Comparison of ENCODE assay signal across 1 cellular context in the genomic region with DNA sequence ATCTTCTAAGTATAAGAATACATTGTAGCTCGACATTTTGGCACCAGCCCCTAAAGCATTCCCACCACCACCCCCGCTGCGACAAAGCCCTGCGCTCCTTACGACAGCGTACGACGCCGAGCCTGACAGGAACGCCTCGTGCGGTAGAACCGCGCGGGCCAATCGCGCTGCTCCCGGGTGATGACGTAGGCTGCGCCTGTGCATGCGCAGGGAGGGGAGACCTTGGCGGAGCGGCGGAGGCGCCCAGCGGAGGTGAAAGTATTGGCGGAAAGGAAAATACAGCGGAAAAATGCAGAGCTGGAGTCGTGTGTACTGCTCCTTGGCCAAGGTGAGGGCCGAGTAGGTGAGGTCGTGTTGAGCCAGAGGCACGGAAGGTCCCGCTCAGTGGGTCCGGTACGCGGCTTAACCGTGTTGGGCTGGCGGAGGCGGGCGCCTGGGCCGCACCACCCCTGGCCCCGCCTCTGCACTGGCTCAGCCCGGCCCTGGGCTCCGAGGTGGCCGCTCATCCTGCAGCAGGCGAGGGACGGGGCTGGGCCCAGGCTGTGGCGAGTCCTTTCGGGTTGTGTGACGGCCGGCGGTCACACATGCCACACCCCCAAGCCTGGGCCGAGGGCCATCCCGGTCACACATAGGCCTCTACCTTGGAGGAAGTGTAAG.
TF ChIP-seq lines count a peak whose summit lies in the region.

A gene with protein sequence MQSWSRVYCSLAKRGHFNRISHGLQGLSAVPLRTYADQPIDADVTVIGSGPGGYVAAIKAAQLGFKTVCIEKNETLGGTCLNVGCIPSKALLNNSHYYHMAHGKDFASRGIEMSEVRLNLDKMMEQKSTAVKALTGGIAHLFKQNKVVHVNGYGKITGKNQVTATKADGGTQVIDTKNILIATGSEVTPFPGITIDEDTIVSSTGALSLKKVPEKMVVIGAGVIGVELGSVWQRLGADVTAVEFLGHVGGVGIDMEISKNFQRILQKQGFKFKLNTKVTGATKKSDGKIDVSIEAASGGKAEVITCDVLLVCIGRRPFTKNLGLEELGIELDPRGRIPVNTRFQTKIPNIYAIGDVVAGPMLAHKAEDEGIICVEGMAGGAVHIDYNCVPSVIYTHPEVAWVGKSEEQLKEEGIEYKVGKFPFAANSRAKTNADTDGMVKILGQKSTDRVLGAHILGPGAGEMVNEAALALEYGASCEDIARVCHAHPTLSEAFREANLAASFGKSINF (plus strand): TSS at position 222 of the 657 bp plus-strand sequence. CDS start 68 bp downstream, at position 290.

TF ChIP-seq in HepG2, 621 proteins besides CTCF, POLR2A, EP300 and RAD21 (continued from another document and continues in another):
- TF ChIP-seq RNF219 (CRISPR knock-in tag; IDR thresholded peaks at IDR 0.05) (no peak), XBP1 (CRISPR knock-in tag; IDR thresholded peaks at IDR 0.05) (no peak), KMT2B (CRISPR knock-in tag; IDR thresholded peaks at IDR 0.05) (peak; percentile 96), MAZ (IDR thresholded peaks at IDR 0.05; ENCODE audit: borderline replicate concordance, low read depth, low read length) (no peak; the same call in 1 of the 2 replicates), MAZ (CRISPR knock-in tag; IDR thresholded peaks at IDR 0.05; ENCODE audit: low read depth) (peak; percentile 77), ZNF10 (CRISPR knock-in tag; IDR thresholded peaks at IDR 0.05; ENCODE audit: borderline replicate concordance, low read depth) (no peak), ZNF431 (CRISPR knock-in tag; IDR thresholded peaks at IDR 0.05; ENCODE audit: borderline replicate concordance, low read depth) (no peak), TSC22D2 (CRISPR knock-in tag; IDR thresholded peaks at IDR 0.05; ENCODE audit: borderline replicate concordance) (no peak), PTBP1 (IDR thresholded peaks at IDR 0.05; ENCODE audit: low read depth, low read length, poor library complexity, severe bottlenecking) (peak; percentile 32), SAP130 (CRISPR knock-in tag; IDR thresholded peaks at IDR 0.05; ENCODE audit: low read depth) (peak; percentile 81), NR1H2 (CRISPR knock-in tag; IDR thresholded peaks at IDR 0.05; ENCODE audit: borderline replicate concordance, low read depth) (peak; percentile 63; the same call in 1 of the 2 replicates), AKAP8 (CRISPR knock-in tag; IDR thresholded peaks at IDR 0.05) (0 out of 2 replicates have a peak, but pooled peaks have one; percentile 55), ZSCAN22 (CRISPR knock-in tag; IDR thresholded peaks at IDR 0.05) (no peak; the same call in 1 of the 2 replicates), RFXAP (CRISPR knock-in tag; IDR thresholded peaks at IDR 0.05; ENCODE audit: borderline replicate concordance) (peak; percentile 86; the same call in 1 of the 2 replicates), ZNF850 (CRISPR knock-in tag; conservative IDR thresholded peaks at IDR 0.05) (no peak), HDAC2 (CRISPR knock-in tag; IDR thresholded peaks at IDR 0.05) (peak; percentile 64; the same call in 1 of the 2 replicates), ARID3A (IDR thresholded peaks at IDR 0.05; ENCODE audit: low read depth, low read length) (no peak), ZNF703 (CRISPR knock-in tag; IDR thresholded peaks at IDR 0.05; ENCODE audit: borderline replicate concordance) (no peak), MLX (CRISPR knock-in tag; IDR thresholded peaks at IDR 0.05) (no peak), SIN3A (IDR thresholded peaks at IDR 0.05; ENCODE audit: borderline replicate concordance, low read depth, low read length) (no peak; the same call in 1 of the 2 replicates), U2AF2 (IDR thresholded peaks at IDR 0.05; ENCODE audit: low read depth, low read length) (no peak), PHF8 (CRISPR knock-in tag; IDR thresholded peaks at IDR 0.05) (peak; percentile 99), THAP9 (CRISPR knock-in tag; IDR thresholded peaks at IDR 0.05; ENCODE audit: borderline replicate concordance) (peak; percentile 86), MIXL1 (CRISPR knock-in tag; IDR thresholded peaks at IDR 0.05) (no peak; the same call in 1 of the 2 replicates), ZSCAN25 (CRISPR knock-in tag; IDR thresholded peaks at IDR 0.05) (peak; percentile 72; the same call in 1 of the 2 replicates), ZNF724P (CRISPR knock-in tag; IDR thresholded peaks at IDR 0.05; ENCODE audit: borderline replicate concordance) (peak; percentile 43; the same call in 1 of the 2 replicates), ZNF563 (CRISPR knock-in tag; IDR thresholded peaks at IDR 0.05) (peak; percentile 65; the same call in 1 of the 2 replicates), ATF7-NPFF (CRISPR knock-in tag; IDR thresholded peaks at IDR 0.05; ENCODE audit: low read depth) (no peak; the same call in 1 of the 2 replicates), MEF2D (CRISPR knock-in tag; IDR thresholded peaks at IDR 0.05) (peak; percentile 91)
- TF ChIP-seq, protein P1, sequence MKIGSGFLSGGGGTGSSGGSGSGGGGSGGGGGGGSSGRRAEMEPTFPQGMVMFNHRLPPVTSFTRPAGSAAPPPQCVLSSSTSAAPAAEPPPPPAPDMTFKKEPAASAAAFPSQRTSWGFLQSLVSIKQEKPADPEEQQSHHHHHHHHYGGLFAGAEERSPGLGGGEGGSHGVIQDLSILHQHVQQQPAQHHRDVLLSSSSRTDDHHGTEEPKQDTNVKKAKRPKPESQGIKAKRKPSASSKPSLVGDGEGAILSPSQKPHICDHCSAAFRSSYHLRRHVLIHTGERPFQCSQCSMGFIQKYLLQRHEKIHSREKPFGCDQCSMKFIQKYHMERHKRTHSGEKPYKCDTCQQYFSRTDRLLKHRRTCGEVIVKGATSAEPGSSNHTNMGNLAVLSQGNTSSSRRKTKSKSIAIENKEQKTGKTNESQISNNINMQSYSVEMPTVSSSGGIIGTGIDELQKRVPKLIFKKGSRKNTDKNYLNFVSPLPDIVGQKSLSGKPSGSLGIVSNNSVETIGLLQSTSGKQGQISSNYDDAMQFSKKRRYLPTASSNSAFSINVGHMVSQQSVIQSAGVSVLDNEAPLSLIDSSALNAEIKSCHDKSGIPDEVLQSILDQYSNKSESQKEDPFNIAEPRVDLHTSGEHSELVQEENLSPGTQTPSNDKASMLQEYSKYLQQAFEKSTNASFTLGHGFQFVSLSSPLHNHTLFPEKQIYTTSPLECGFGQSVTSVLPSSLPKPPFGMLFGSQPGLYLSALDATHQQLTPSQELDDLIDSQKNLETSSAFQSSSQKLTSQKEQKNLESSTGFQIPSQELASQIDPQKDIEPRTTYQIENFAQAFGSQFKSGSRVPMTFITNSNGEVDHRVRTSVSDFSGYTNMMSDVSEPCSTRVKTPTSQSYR (CRISPR knock-in tag; IDR thresholded peaks at IDR 0.05; ENCODE audit: borderline replicate concordance) = no peak
- TF ChIP-seq, protein P2, sequence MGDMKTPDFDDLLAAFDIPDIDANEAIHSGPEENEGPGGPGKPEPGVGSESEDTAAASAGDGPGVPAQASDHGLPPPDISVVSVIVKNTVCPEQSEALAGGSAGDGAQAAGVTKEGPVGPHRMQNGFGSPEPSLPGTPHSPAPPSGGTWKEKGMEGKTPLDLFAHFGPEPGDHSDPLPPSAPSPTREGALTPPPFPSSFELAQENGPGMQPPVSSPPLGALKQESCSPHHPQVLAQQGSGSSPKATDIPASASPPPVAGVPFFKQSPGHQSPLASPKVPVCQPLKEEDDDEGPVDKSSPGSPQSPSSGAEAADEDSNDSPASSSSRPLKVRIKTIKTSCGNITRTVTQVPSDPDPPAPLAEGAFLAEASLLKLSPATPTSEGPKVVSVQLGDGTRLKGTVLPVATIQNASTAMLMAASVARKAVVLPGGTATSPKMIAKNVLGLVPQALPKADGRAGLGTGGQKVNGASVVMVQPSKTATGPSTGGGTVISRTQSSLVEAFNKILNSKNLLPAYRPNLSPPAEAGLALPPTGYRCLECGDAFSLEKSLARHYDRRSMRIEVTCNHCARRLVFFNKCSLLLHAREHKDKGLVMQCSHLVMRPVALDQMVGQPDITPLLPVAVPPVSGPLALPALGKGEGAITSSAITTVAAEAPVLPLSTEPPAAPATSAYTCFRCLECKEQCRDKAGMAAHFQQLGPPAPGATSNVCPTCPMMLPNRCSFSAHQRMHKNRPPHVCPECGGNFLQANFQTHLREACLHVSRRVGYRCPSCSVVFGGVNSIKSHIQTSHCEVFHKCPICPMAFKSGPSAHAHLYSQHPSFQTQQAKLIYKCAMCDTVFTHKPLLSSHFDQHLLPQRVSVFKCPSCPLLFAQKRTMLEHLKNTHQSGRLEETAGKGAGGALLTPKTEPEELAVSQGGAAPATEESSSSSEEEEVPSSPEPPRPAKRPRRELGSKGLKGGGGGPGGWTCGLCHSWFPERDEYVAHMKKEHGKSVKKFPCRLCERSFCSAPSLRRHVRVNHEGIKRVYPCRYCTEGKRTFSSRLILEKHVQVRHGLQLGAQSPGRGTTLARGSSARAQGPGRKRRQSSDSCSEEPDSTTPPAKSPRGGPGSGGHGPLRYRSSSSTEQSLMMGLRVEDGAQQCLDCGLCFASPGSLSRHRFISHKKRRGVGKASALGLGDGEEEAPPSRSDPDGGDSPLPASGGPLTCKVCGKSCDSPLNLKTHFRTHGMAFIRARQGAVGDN (CRISPR knock-in tag; IDR thresholded peaks at IDR 0.05) = peak; percentile 99
- TF ChIP-seq, protein P3, sequence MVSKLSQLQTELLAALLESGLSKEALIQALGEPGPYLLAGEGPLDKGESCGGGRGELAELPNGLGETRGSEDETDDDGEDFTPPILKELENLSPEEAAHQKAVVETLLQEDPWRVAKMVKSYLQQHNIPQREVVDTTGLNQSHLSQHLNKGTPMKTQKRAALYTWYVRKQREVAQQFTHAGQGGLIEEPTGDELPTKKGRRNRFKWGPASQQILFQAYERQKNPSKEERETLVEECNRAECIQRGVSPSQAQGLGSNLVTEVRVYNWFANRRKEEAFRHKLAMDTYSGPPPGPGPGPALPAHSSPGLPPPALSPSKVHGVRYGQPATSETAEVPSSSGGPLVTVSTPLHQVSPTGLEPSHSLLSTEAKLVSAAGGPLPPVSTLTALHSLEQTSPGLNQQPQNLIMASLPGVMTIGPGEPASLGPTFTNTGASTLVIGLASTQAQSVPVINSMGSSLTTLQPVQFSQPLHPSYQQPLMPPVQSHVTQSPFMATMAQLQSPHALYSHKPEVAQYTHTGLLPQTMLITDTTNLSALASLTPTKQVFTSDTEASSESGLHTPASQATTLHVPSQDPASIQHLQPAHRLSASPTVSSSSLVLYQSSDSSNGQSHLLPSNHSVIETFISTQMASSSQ (IDR thresholded peaks at IDR 0.05; ENCODE audit: low read depth) = no peak
- TF ChIP-seq, protein P3 (CRISPR knock-in tag; IDR thresholded peaks at IDR 0.05; ENCODE audit: borderline replicate concordance) = peak; percentile 47; the same call in 1 of the 2 replicates
